In genomic region chr1:15028117-15028516, GRCh38 we compare ENCODE assay signal across 10 cellular contexts.
A peak's percentile ranks its signal among the peaks of the same experiment; 100 is the strongest.
DNase-seq lines count a peak whose midpoint lies in the region; ATAC-seq and TF ChIP-seq lines count a peak whose summit lies in the region.
"Had no signal": no experiment of that assay in that cellular context is flagged by ENCODE, and none has a peak within 500 bp of the region (broad histone marks: within the 10 kb centered on the region; RNA-seq: fewer than 3 reads in every experiment).

No MANE protein-coding gene starts in this region.

- intact Hi-C loops in dorsolateral prefrontal cortex (cut with DNase I) = loop anchor here (1.0 to 5.0 kb wide), 4 partner anchors 19 to 411 kb away; no protein-coding TSS in a partner anchor
- intact Hi-C loops in activated T-helper 2 cell treated with anti-CD3 and anti-CD28 coated beads, Interferon-gamma antibody, Interleukin-2, Interleukin-4, amounts not matched to agents 10 μg/mL and 5 μg/mL and 100 μg/mL, durations not matched to agents 14 hours and 24 hours and 36 hours (cut with micrococcal nuclease) = no loop called here
- intact Hi-C loops in OCI-LY7 (cut with micrococcal nuclease; ENCODE audit: unreplicated experiment) = loop anchor here (10.0 kb wide), 1 partner anchor 463 kb away; no protein-coding TSS in a partner anchor
- intact Hi-C loops in CD4-positive, alpha-beta T cell (cut with DNase I, micrococcal nuclease) = no loop called here

- no peak overlapping the region for H3K4me2 ChIP-seq in OCI-LY7 (ENCODE audit: low read length)

- POLR2A ChIA-PET in OCI-LY7 (lab: Charles Lee) = interaction anchor here (0.5 to 0.6 kb wide), 3 partner anchors 62 to 940 kb away, joined by 3 to 4 read pairs (median 3); no protein-coding TSS in a partner anchor
- POLR2A ChIA-PET in CD4-positive, alpha-beta T cell (lab: Charles Lee) = no interaction called here

- H3K27ac ChIP-seq in dorsolateral prefrontal cortex (peak overlapping the region; percentile 0 to 89 (median 75)), OCI-LY7 (ENCODE audit: low read depth, low read length, poor library complexity, severe bottlenecking) (no peak overlapping the region)
- H3K27ac ChIP-seq in CD4-positive, alpha-beta T cell (ENCODE audit: low read depth, low read length) = no peak overlapping the region
- H3K27ac ChIP-seq: SK-N-MC had no signal

- no peaks in the 10 kb centered on the region for H3K27me3 Mint-ChIP-seq in activated T-helper 2 cell treated with anti-CD3 and anti-CD28 coated beads, Interferon-gamma antibody, Interleukin-2, Interleukin-4, amounts not matched to agents 10 μg/mL and 5 μg/mL and 100 μg/mL, durations not matched to agents 14 hours and 24 hours and 36 hours (ENCODE audit: low read depth)
- peaks cover 30% of the 10 kb centered on the region for H3K27me3 Mint-ChIP-seq in T-helper 17 cell
- H3K27me3 Mint-ChIP-seq in CD4-positive, alpha-beta T cell = no peaks in the 10 kb centered on the region
- H3K27me3 Mint-ChIP-seq: activated naive CD4-positive, alpha-beta T cell treated with anti-CD3 and anti-CD28 coated beads, Interleukin-2, amount 50 U/mL, for 24 hours had no signal

- no peaks in the 10 kb centered on the region for H3K36me3 Mint-ChIP-seq in activated T-helper 2 cell treated with anti-CD3 and anti-CD28 coated beads, Interferon-gamma antibody, Interleukin-2, Interleukin-4, amounts not matched to agents 10 μg/mL and 5 μg/mL and 100 μg/mL, durations not matched to agents 14 hours and 24 hours and 36 hours (ENCODE audit: low read depth)
- no peaks in the 10 kb centered on the region for H3K36me3 Mint-ChIP-seq in T-helper 17 cell (ENCODE audit: low read depth)
- H3K36me3 Mint-ChIP-seq in CD4-positive, alpha-beta T cell (ENCODE audit: low read depth) = no peaks in the 10 kb centered on the region
- H3K36me3 Mint-ChIP-seq: activated naive CD4-positive, alpha-beta T cell treated with anti-CD3 and anti-CD28 coated beads, Interleukin-2, amount 50 U/mL, for 24 hours had no signal

- no peak overlapping the region for H3K4me3 Mint-ChIP-seq in activated T-helper 2 cell treated with anti-CD3 and anti-CD28 coated beads, Interferon-gamma antibody, Interleukin-2, Interleukin-4, amounts not matched to agents 10 μg/mL and 5 μg/mL and 100 μg/mL, durations not matched to agents 14 hours and 24 hours and 36 hours (ENCODE audit: low read depth)
- no peak overlapping the region for H3K4me3 Mint-ChIP-seq in T-helper 17 cell
- H3K4me3 Mint-ChIP-seq in CD4-positive, alpha-beta T cell = no peak overlapping the region
- H3K4me3 Mint-ChIP-seq: activated naive CD4-positive, alpha-beta T cell treated with anti-CD3 and anti-CD28 coated beads, Interleukin-2, amount 50 U/mL, for 24 hours had no signal

- no peaks in the 10 kb centered on the region for H3K9me3 ChIP-seq in T-helper 17 cell (ENCODE audit: control insufficient read depth, low read length, poor library complexity, severe bottlenecking)
- no peaks in the 10 kb centered on the region for H3K9me3 ChIP-seq in OCI-LY7 (ENCODE audit: low read length)
- H3K9me3 ChIP-seq in CD4-positive, alpha-beta T cell (ENCODE audit: control insufficient read depth, low read length) = no peaks in the 10 kb centered on the region

- no peaks in the 10 kb centered on the region for H3K27me3 ChIP-seq in dorsolateral prefrontal cortex
- no peaks in the 10 kb centered on the region for H3K27me3 ChIP-seq in CD4-positive, alpha-beta T cell (ENCODE audit: control insufficient read depth, insufficient read depth, low read length)

- no peaks in the 10 kb centered on the region for H3K36me3 ChIP-seq in OCI-LY7 (ENCODE audit: insufficient read depth, low read length)

- TF ChIP-seq CTCF in dorsolateral prefrontal cortex (IDR thresholded peaks at IDR 0.05 in 54 of 56, conservative IDR thresholded peaks at IDR 0.05 in 2 of 56; ENCODE audit: low read depth in 1 of 56, partially characterized antibody in 56 of 56) (no peak), OCI-LY7 (conservative IDR thresholded peaks at IDR 0.05; ENCODE audit: low read length) (no peak)
- TF ChIP-seq CTCF in CD4-positive, alpha-beta T cell (IDR thresholded peaks at IDR 0.05) = no peak

- H3K79me2 ChIP-seq in OCI-LY7 (ENCODE audit: insufficient read depth, low read depth, low read length) = no peaks in the 10 kb centered on the region

- H3K9me3 Mint-ChIP-seq in activated T-helper 2 cell treated with anti-CD3 and anti-CD28 coated beads, Interferon-gamma antibody, Interleukin-2, Interleukin-4, amounts not matched to agents 10 μg/mL and 5 μg/mL and 100 μg/mL, durations not matched to agents 14 hours and 24 hours and 36 hours = no peaks in the 10 kb centered on the region
- no peaks in the 10 kb centered on the region for H3K9me3 Mint-ChIP-seq in CD4-positive, alpha-beta T cell
- H3K9me3 Mint-ChIP-seq: activated naive CD4-positive, alpha-beta T cell treated with anti-CD3 and anti-CD28 coated beads, Interleukin-2, amount 50 U/mL, for 24 hours had no signal

- H3K4me1 Mint-ChIP-seq in activated T-helper 2 cell treated with anti-CD3 and anti-CD28 coated beads, Interferon-gamma antibody, Interleukin-2, Interleukin-4, amounts not matched to agents 10 μg/mL and 5 μg/mL and 100 μg/mL, durations not matched to agents 14 hours and 24 hours and 36 hours (ENCODE audit: low read depth) = no peaks in the 10 kb centered on the region
- H3K4me1 Mint-ChIP-seq in T-helper 17 cell = peaks cover 3% of the 10 kb centered on the region
- peaks cover under 1% of the 10 kb centered on the region for H3K4me1 Mint-ChIP-seq in CD4-positive, alpha-beta T cell (ENCODE audit: low read depth)
- H3K4me1 Mint-ChIP-seq: activated naive CD4-positive, alpha-beta T cell treated with anti-CD3 and anti-CD28 coated beads, Interleukin-2, amount 50 U/mL, for 24 hours had no signal

- ATAC-seq in T-helper 17 cell = no peak
- ATAC-seq in CD4-positive, alpha-beta T cell (ENCODE audit: poor library complexity) = no peak

- DNase-seq in HK-2 (ENCODE audit: unreplicated experiment) (peak; percentile 97), dorsolateral prefrontal cortex (peak in 9 of 10 donors; percentile 36 to 89 (median 69)), kidney tubule cell (ENCODE audit: low spot score) (peak; percentile 99), superior temporal gyrus (ENCODE audit: extremely low spot score) (peak; percentile 64), T-helper 17 cell (no peak), OCI-LY7 (ENCODE audit: low spot score) (no peak)
- no peak for DNase-seq in activated T-helper 2 cell treated with anti-CD3 and anti-CD28 coated beads, Interferon-gamma antibody, Interleukin-2, Interleukin-4, amounts not matched to agents 10 μg/mL and 5 μg/mL and 100 μg/mL, durations not matched to agents 14 hours and 24 hours and 36 hours (ENCODE audit: low spot score)
- no peak for DNase-seq in CD4-positive, alpha-beta T cell

- H3K4me3 ChIP-seq in dorsolateral prefrontal cortex = peak overlapping the region in 1 of 59 donors; percentile 8
- H3K4me3 ChIP-seq in OCI-LY7 (ENCODE audit: low read depth, low read length, poor library complexity, severe bottlenecking) = no peak overlapping the region
- H3K4me3 ChIP-seq: SK-N-MC had no signal

- H3K4me1 ChIP-seq in OCI-LY7 (ENCODE audit: insufficient read depth, low read length, poor library complexity, severe bottlenecking) = peaks cover 2% of the 10 kb centered on the region

- no TSS peak for BruUV-seq in OCI-LY7 (replicated peaks; lab: Mats Ljungman, UMichigan)

- H4K20me1 ChIP-seq in OCI-LY7 (ENCODE audit: insufficient read depth, low read length) = no peaks in the 10 kb centered on the region

- no peak overlapping the region for H2AFZ ChIP-seq in OCI-LY7 (ENCODE audit: low read length)

- no peaks in the 10 kb centered on the region for H3K9me2 ChIP-seq in OCI-LY7 (ENCODE audit: insufficient read depth, low read length)

- CTCF ChIA-PET in OCI-LY7 (lab: Charles Lee; ENCODE audit: unreplicated experiment) = no interaction called here
- CTCF ChIA-PET in CD4-positive, alpha-beta T cell (lab: Charles Lee) = no interaction called here

- no peak overlapping the region for H3K27ac Mint-ChIP-seq in activated T-helper 2 cell treated with anti-CD3 and anti-CD28 coated beads, Interferon-gamma antibody, Interleukin-2, Interleukin-4, amounts not matched to agents 10 μg/mL and 5 μg/mL and 100 μg/mL, durations not matched to agents 14 hours and 24 hours and 36 hours
- no peak overlapping the region for H3K27ac Mint-ChIP-seq in T-helper 17 cell
- H3K27ac Mint-ChIP-seq in CD4-positive, alpha-beta T cell = no peak overlapping the region
- H3K27ac Mint-ChIP-seq: activated naive CD4-positive, alpha-beta T cell treated with anti-CD3 and anti-CD28 coated beads, Interleukin-2, amount 50 U/mL, for 24 hours had no signal

Comparison
In these comparisons a context has a peak if more than half of its experiments do, and no peak if none do; other contexts are left out.
1. DNase-seq: peak in HK-2 (single experiment), dorsolateral prefrontal cortex (9 of 10), kidney tubule cell (single experiment) and superior temporal gyrus (single experiment); none in activated T-helper 2 cell treated with anti-CD3 and anti-CD28 coated beads, Interferon-gamma antibody, Interleukin-2, Interleukin-4, amounts not matched to agents 10 μg/mL and 5 μg/mL and 100 μg/mL, durations not matched to agents 14 hours and 24 hours and 36 hours (single experiment), T-helper 17 cell (0 of 3), OCI-LY7 (single experiment) and CD4-positive, alpha-beta T cell (0 of 10).
2. H3K27ac ChIP-seq: peak in dorsolateral prefrontal cortex (59 of 59); none in OCI-LY7 (single experiment) and CD4-positive, alpha-beta T cell (single experiment).
3. intact Hi-C loops: an anchor here in dorsolateral prefrontal cortex (1.0 to 5.0 kb wide) and OCI-LY7 (10.0 kb wide); none called in activated T-helper 2 cell treated with anti-CD3 and anti-CD28 coated beads, Interferon-gamma antibody, Interleukin-2, Interleukin-4, amounts not matched to agents 10 μg/mL and 5 μg/mL and 100 μg/mL, durations not matched to agents 14 hours and 24 hours and 36 hours and CD4-positive, alpha-beta T cell.